ENCODE assay signal across 27 cellular contexts in genomic region chr1:24090736-24091135, GRCh38. TPM values are rescaled to one million over a fixed set of nuclear protein-coding genes. Genes with fewer than 3 reads are reported as not detected.
"Had no signal": no experiment of that assay in that cellular context is flagged by ENCODE, and none has a peak within 500 bp of the region (broad histone marks: within the 10 kb centered on the region; RNA-seq: fewer than 3 reads in every experiment).

No MANE protein-coding gene starts in this region.

- H3K4me3 ChIP-seq: coronary artery, esophagus muscularis mucosa, hepatocyte, pancreas, sigmoid colon, skin epidermis, spleen, testis, tibial artery had no signal

- H3K4me2 ChIP-seq: hepatocyte had no signal

- H3K4me1 ChIP-seq: foreskin keratinocyte, sigmoid colon, spleen, tibial artery had no signal

- H3K27me3 ChIP-seq: hepatocyte, pancreas, sigmoid colon, testis, tibial artery had no signal

- H2AFZ ChIP-seq: hepatocyte had no signal

- ATAC-seq: foreskin keratinocyte; naive thymus-derived CD4-positive, alpha-beta T cell; pancreas; stimulated activated memory B cell treated with anti-CD40 and anti-IgM and Interleukin-4, amounts not matched to agents 10 μg/mL and 1 μg/mL and 100 μg/mL, for 72 hours; stimulated activated naive CD8-positive, alpha-beta T cell treated with anti-CD3 and anti-CD28 coated beads, Interleukin-15, Interleukin-2, amounts not matched to agents 100 U/mL and 50 U/mL, for 24 hours had no signal

- H3K36me3 ChIP-seq: pancreas, sigmoid colon, spleen, tibial artery had no signal

- H3K27ac ChIP-seq: coronary artery, esophagus muscularis mucosa, foreskin keratinocyte, hepatocyte, pancreas, sigmoid colon, skin epidermis, spleen, testis, tibial artery had no signal

- DNase-seq: dermis blood vessel endothelial cell; effector memory CD4-positive, alpha-beta T cell; foreskin keratinocyte; glutamatergic neuron; kidney glomerular epithelial cell; mammary epithelial cell; mesendoderm; midbrain; naive thymus-derived CD4-positive, alpha-beta T cell; occipital lobe; sigmoid colon; spleen; stimulated activated CD4-positive, alpha-beta T cell treated with anti-CD3 and anti-CD28 coated beads, Interleukin-4, amount 100 ng/mL, for 4 hours; stimulated activated naive CD8-positive, alpha-beta T cell treated with anti-CD3 and anti-CD28 coated beads, Interleukin-15, Interleukin-2, amounts not matched to agents 100 U/mL and 50 U/mL, for 24 hours; substantia nigra; tibial artery had no signal

- H3K9me3 ChIP-seq: esophagus muscularis mucosa, pancreas, sigmoid colon, spleen, testis, tibial artery had no signal

RNA-seq across cellular contexts. Expression of gene MYOM3, which starts 21.2 kb away (rescaled TPM):
- total RNA-seq: dermis blood vessel endothelial cell; fibroblast of lung; naive thymus-derived CD4-positive, alpha-beta T cell; spleen had no signal
- polyA plus RNA-seq: fibroblast of lung; naive thymus-derived CD4-positive, alpha-beta T cell had no signal

RNA-seq across cellular contexts. Expression of gene IL22RA1, which starts 52.2 kb away (rescaled TPM):
- total RNA-seq: dermis blood vessel endothelial cell; endothelial cell of umbilical vein; epithelial cell of proximal tubule; naive thymus-derived CD4-positive, alpha-beta T cell; occipital lobe; spleen; urinary bladder had no signal
- polyA plus RNA-seq: endothelial cell of umbilical vein; naive thymus-derived CD4-positive, alpha-beta T cell; spleen had no signal
